In genomic region chr1:119779869-119780356, GRCh38 we compare ENCODE assay signal across 11 cellular contexts. TPM values are rescaled to one million over a fixed set of nuclear protein-coding genes. Genes with fewer than 3 reads are reported as not detected.
DNase-seq lines count a peak whose midpoint lies in the region; ATAC-seq and TF ChIP-seq lines count a peak whose summit lies in the region.
"Had no signal": no experiment of that assay in that cellular context is flagged by ENCODE, and none has a peak within 500 bp of the region (broad histone marks: within the 10 kb centered on the region; RNA-seq: fewer than 3 reads in every experiment).

No MANE protein-coding gene starts in this region.

- TF ChIP-seq CTCF in spleen (IDR thresholded peaks at IDR 0.05 in 8 of 11, conservative IDR thresholded peaks at IDR 0.05 in 3 of 11) = no peak

- no peak for ATAC-seq in HG03571 (IDR thresholded peaks at IDR 0.05; ENCODE audit: unreplicated experiment)

- 36 to 61% (median 47%) methylated on average over 5 of the region's 5 CpGs for WGBS in spleen, 5 donors

- H3K27ac ChIP-seq in muscle layer of duodenum (ENCODE audit: low read length) (peak overlapping the region; percentile 10), caudate nucleus (ENCODE audit: low read depth, low read length) (no peak overlapping the region), spleen (peak overlapping the region in 2 of 8 donors; percentile 11 to 31)

- H3K4me1 ChIP-seq in endocrine pancreas (ENCODE audit: control insufficient read depth, insufficient read depth, low read length) (no peaks in the 10 kb centered on the region), muscle layer of duodenum (ENCODE audit: control insufficient read depth in 1 of 2, insufficient read depth in 2 of 2, low read length in 2 of 2) (peaks cover 0 to 10% of the 10 kb centered on the region in 2 donors), spleen (peaks cover 0 to 5% (median 0%) of the 10 kb centered on the region in 6 donors)

- H3K27me3 ChIP-seq in endocrine pancreas (ENCODE audit: control insufficient read depth, insufficient read depth, low read length) (no peaks in the 10 kb centered on the region), muscle layer of duodenum (ENCODE audit: low read depth, low read length) (no peaks in the 10 kb centered on the region), spleen (replicated peaks in 1 of 7) (no peaks in the 10 kb centered on the region)

- no peak overlapping the region for H3K9ac ChIP-seq in endocrine pancreas (ENCODE audit: control insufficient read depth, insufficient read depth, low read length)

- H3K9me3 ChIP-seq in endocrine pancreas (ENCODE audit: control insufficient read depth, low read length) (no peaks in the 10 kb centered on the region), muscle layer of duodenum (ENCODE audit: control insufficient read depth in 1 of 2, low read length in 2 of 2) (no peaks in the 10 kb centered on the region), spleen (no peaks in the 10 kb centered on the region)

- TF ChIP-seq POLR2A in spleen (IDR thresholded peaks at IDR 0.05) = no peak

- H3K36me3 ChIP-seq in endocrine pancreas (ENCODE audit: control insufficient read depth, insufficient read depth, low read length) = no peaks in the 10 kb centered on the region
- H3K36me3 ChIP-seq in muscle layer of duodenum (ENCODE audit: control insufficient read depth in 1 of 2, insufficient read depth in 2 of 2, low read length in 2 of 2) = no peaks in the 10 kb centered on the region
- no peaks in the 10 kb centered on the region for H3K36me3 ChIP-seq in spleen

- DNase-seq in AG08396 (ENCODE audit: low spot score) = peak; percentile 32
- DNase-seq in M059J (ENCODE audit: low read depth) = peak; percentile 58
- no peak for DNase-seq in NCI-H446 (lab: John Stamatoyannopoulos, UW)
- no peak for DNase-seq in caudate nucleus (lab: John Stamatoyannopoulos, UW)
- DNase-seq in spleen = no peak
- DNase-seq: amniotic stem cell had no signal

- peak overlapping the region; percentile 30 for H3K4me3 ChIP-seq in endocrine pancreas (ENCODE audit: control insufficient read depth, insufficient read depth, low read length)
- peak overlapping the region in 1 of 2 donors; percentile 47 for H3K4me3 ChIP-seq in muscle layer of duodenum (ENCODE audit: low read depth in 1 of 2, low read length in 2 of 2)
- H3K4me3 ChIP-seq in spleen = no peak overlapping the region

- intact Hi-C loops in spleen (cut with DNase I; ENCODE audit: low total_unique reads) = no loop called here

RNA-seq across cellular contexts. Expression of gene HMGCS2, which starts 11.2 kb away (rescaled TPM):
- not detected in 2 replicates for total RNA-seq in M059J (2014; rRNA removed; shearing (Covaris generic))
- not detected for total RNA-seq in spleen
- under 1 TPM in 2 of 3 donors, not detected in 1; 0.06 to 0.11 TPM for polyA plus RNA-seq in spleen
- polyA plus RNA-seq: IgD-negative memory B cell had no signal

RNA-seq across cellular contexts. Expression of gene REG4, which starts 31.3 kb away (rescaled TPM):
- 0.17 TPM in 1 of 2 replicates, not detected in the other for total RNA-seq in M059J (2014; rRNA removed; shearing (Covaris generic))
- under 1 TPM in 1 of 7 donors, not detected in 6; 0.40 TPM for total RNA-seq in spleen
- polyA plus RNA-seq in spleen = under 1 TPM in 1 of 3 donors, not detected in 2; 0.24 TPM
- total RNA-seq: lower leg skin had no signal
- polyA plus RNA-seq: IgD-negative memory B cell had no signal

Comparison
In these comparisons a context has a peak if more than half of its experiments do, and no peak if none do; other contexts are left out.
1. DNase-seq: peak in AG08396 (single experiment) and M059J (single experiment); none in NCI-H446 (0 of 2), caudate nucleus (0 of 61) and spleen (single experiment).